19 cellular contexts compared by ENCODE assay signal in the genomic region with DNA sequence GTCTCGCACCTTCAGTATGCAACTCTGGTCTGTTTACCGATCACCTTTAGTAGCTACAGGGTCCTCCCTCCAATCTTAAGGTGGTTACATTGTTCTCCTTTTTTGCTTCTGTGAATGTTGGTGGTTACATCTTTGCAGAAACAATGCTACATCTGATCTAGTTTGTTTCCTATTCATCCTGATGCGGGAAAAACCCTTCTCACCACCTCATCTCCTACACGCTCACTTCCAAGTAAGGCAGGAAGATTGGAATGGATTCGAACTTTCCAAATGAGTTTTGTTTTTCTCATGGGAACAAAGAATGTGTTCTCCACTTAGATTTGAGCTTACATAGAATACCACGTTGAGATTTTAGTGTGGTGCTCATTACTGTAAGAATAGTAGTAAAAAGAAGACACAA. TPM values are rescaled to one million over a fixed set of nuclear protein-coding genes. Genes with fewer than 3 reads are reported as not detected.
"Had no signal": no experiment of that assay in that cellular context is flagged by ENCODE, and none has a peak within 500 bp of the region (broad histone marks: within the 10 kb centered on the region; RNA-seq: fewer than 3 reads in every experiment).

No MANE protein-coding gene starts in this region.

- H3K9me3 Mint-ChIP-seq: type B pancreatic cell had no signal

- H3K4me3 Mint-ChIP-seq: type B pancreatic cell had no signal

- H3K4me1 ChIP-seq: body of pancreas, sigmoid colon, suprapubic skin had no signal

- H3K27me3 Mint-ChIP-seq: type B pancreatic cell had no signal

- ATAC-seq: body of pancreas; gastroesophageal sphincter; left ventricle myocardium superior; stimulated activated naive CD8-positive, alpha-beta T cell treated with anti-CD3 and anti-CD28 coated beads, Interleukin-15, Interleukin-2, amounts not matched to agents 100 U/mL and 50 U/mL, for 24 hours had no signal

- H3K4me3 ChIP-seq: body of pancreas, gastroesophageal sphincter, sigmoid colon, suprapubic skin had no signal

- H3K9me3 ChIP-seq: body of pancreas, gastroesophageal sphincter, sigmoid colon, suprapubic skin had no signal

- H3K27me3 ChIP-seq: body of pancreas, gastroesophageal sphincter, sigmoid colon, suprapubic skin had no signal

- DNase-seq: activated CD4-positive, CD25-positive, alpha-beta regulatory T cell treated with anti-CD3 and anti-CD28 coated beads, Interleukin-2, amount 50 U/mL, for 72 hours; activated naive CD4-positive, alpha-beta T cell treated with Interleukin-2 at 50 U/mL for 16 hours; activated T-cell treated with anti-CD3 and anti-CD28 coated beads, Interleukin-2, amount 50 U/mL, for 1 hour; amniotic stem cell; body of pancreas; central memory CD4-positive, alpha-beta T cell; cortex of kidney; effector memory CD4-positive, alpha-beta T cell; kidney; left ventricle myocardium superior; sigmoid colon; stimulated activated CD4-positive, alpha-beta T cell treated with anti-CD3 and anti-CD28 coated beads, Interleukin-2, amount 100 ng/mL, for 24 hours; stimulated activated naive CD8-positive, alpha-beta T cell treated with anti-CD3 and anti-CD28 coated beads, Interleukin-15, Interleukin-2, amounts not matched to agents 100 U/mL and 50 U/mL, for 24 hours had no signal

- H3K27ac Mint-ChIP-seq: type B pancreatic cell had no signal

RNA-seq across cellular contexts. Expression of gene IL17C, which starts 53.7 kb away (rescaled TPM):
- total RNA-seq: body of pancreas, gastroesophageal sphincter, kidney, left ventricle myocardium superior, mesenteric fat pad, pulmonary artery endothelial cell, sigmoid colon, suprapubic skin had no signal
- polyA plus RNA-seq: neural cell had no signal
